In genomic region chr1:148459694-148460093, GRCh38 we compare ENCODE assay signal across 9 cellular contexts. TPM values are rescaled to one million over a fixed set of nuclear protein-coding genes. Genes with fewer than 3 reads are reported as not detected.
A peak's percentile ranks its signal among the peaks of the same experiment; 100 is the strongest.
DNase-seq lines count a peak whose midpoint lies in the region; ATAC-seq and TF ChIP-seq lines count a peak whose summit lies in the region.
"Not testable (repeated sequence)": the region's sequence is repeated elsewhere in the genome, so short reads cannot be mapped to it uniquely, and the experiment has no call there.
"Had no signal": no experiment of that assay in that cellular context is flagged by ENCODE, and none has a peak within 500 bp of the region (broad histone marks: within the 10 kb centered on the region; RNA-seq: fewer than 3 reads in every experiment).

No MANE protein-coding gene starts in this region.

- peak overlapping the region; percentile 78 for H3K4me3 Mint-ChIP-seq in activated T-cell treated with anti-CD3 and anti-CD28 coated beads, Interleukin-2, amount 50 U/mL, for 4 hours
- H3K4me3 Mint-ChIP-seq in central memory CD8-positive, alpha-beta T cell, result peak overlapping the region; percentile 84

- TF ChIP-seq POLR2A in spleen (IDR thresholded peaks at IDR 0.05), result not testable (repeated sequence)

- WGBS in heart right ventricle, 2 donors, result 0% methylated on average over 3 of the region's 28 CpGs; no CpG with 5 or more reads in 1 of the 2 donors
- 0 to 3% (median 0%) methylated on average over 2 to 12 of the region's 28 CpGs for WGBS in spleen, 5 donors

- DNase-seq in BJ (ENCODE audit: low read depth); RWPE1 (ENCODE audit: low spot score); activated T-cell treated with anti-CD3 and anti-CD28 coated beads, Interleukin-2, amount 50 U/mL, for 4 hours; central memory CD8-positive, alpha-beta T cell (ENCODE audit: low spot score in 2 of 2); heart right ventricle; spleen: not testable (repeated sequence)

- not testable (repeated sequence) for H3K27me3 Mint-ChIP-seq in activated T-cell treated with anti-CD3 and anti-CD28 coated beads, Interleukin-2, amount 50 U/mL, for 4 hours (ENCODE audit: low read depth); central memory CD8-positive, alpha-beta T cell

- not testable (repeated sequence) for H3K9me3 ChIP-seq in HEK293 (ENCODE audit: control insufficient read depth, insufficient read depth, low read depth, low read length); heart right ventricle; muscle layer of colon (ENCODE audit: low read length); spleen

- intact Hi-C loops in heart right ventricle (cut with DNase I); spleen (cut with DNase I; ENCODE audit: low total_unique reads): not testable (repeated sequence)

- H3K27ac Mint-ChIP-seq in central memory CD8-positive, alpha-beta T cell (ENCODE audit: low read depth), result not testable (repeated sequence)

- not testable (repeated sequence) for TF ChIP-seq CTCF in BJ (IDR thresholded peaks at IDR 0.05; ENCODE audit: insufficient read depth, low read depth, low read length); HEK293 (tag by site-specific recombination; IDR thresholded peaks at IDR 0.05); RWPE1 (conservative IDR thresholded peaks at IDR 0.05; ENCODE audit: low read depth); heart right ventricle (IDR thresholded peaks at IDR 0.05); spleen (IDR thresholded peaks at IDR 0.05 in 8 of 11, conservative IDR thresholded peaks at IDR 0.05 in 3 of 11)

- ATAC-seq in activated T-cell treated with anti-CD3 and anti-CD28 coated beads, Interleukin-2, amount 50 U/mL, for 4 hours; central memory CD8-positive, alpha-beta T cell (replicated peaks; ENCODE audit: extremely low read depth, poor library complexity, severe bottlenecking); heart right ventricle: not testable (repeated sequence)

- not testable (repeated sequence) for H3K4me1 ChIP-seq in HEK293 (ENCODE audit: control insufficient read depth, insufficient read depth, low read length); heart right ventricle; muscle layer of colon (ENCODE audit: insufficient read depth, low read length); spleen

- H3K4me1 Mint-ChIP-seq in activated T-cell treated with anti-CD3 and anti-CD28 coated beads, Interleukin-2, amount 50 U/mL, for 4 hours (ENCODE audit: low read depth); central memory CD8-positive, alpha-beta T cell: not testable (repeated sequence)

- H3K36me3 ChIP-seq in BJ (ENCODE audit: control insufficient read depth, insufficient read depth, low read length); HEK293 (ENCODE audit: control insufficient read depth in 2 of 2, insufficient read depth in 1 of 2, low read length in 2 of 2); heart right ventricle; muscle layer of colon (ENCODE audit: insufficient read depth, low read length); spleen: not testable (repeated sequence)

- CTCF ChIA-PET in BJ (lab: Yijun Ruan, JAX); HEK293 (lab: Yijun Ruan, JAX); RWPE1 (lab: Yijun Ruan, JAX): not testable (repeated sequence)

- H3K4me3 ChIP-seq in BJ (ENCODE audit: low read depth, low read length), result peak overlapping the region; percentile 48
- not testable (repeated sequence) for H3K4me3 ChIP-seq in HEK293 (ENCODE audit: low read depth, low read length)
- H3K4me3 ChIP-seq in heart right ventricle, result peak overlapping the region in 7 of 10 donors; percentile 57 to 69 (median 64)
- peak overlapping the region; percentile 54 to 55 for H3K4me3 ChIP-seq in muscle layer of colon (ENCODE audit: low read depth in 1 of 2, low read length in 2 of 2)
- peak overlapping the region in 7 of 8 donors; percentile 53 to 75 (median 65) for H3K4me3 ChIP-seq in spleen

- not testable (repeated sequence) for H3K9me3 Mint-ChIP-seq in activated T-cell treated with anti-CD3 and anti-CD28 coated beads, Interleukin-2, amount 50 U/mL, for 4 hours; central memory CD8-positive, alpha-beta T cell

- H3K27ac ChIP-seq in HEK293 (ENCODE audit: extremely low read depth, low read depth, low read length) (peak overlapping the region; percentile 78; the same call in 1 of the 2 replicates), RWPE1 (peak overlapping the region; percentile 81), heart right ventricle (peak overlapping the region in 1 of 10 donors; percentile 89), spleen (peak overlapping the region in 5 of 8 donors; percentile 90 to 96 (median 93))
- H3K27ac ChIP-seq in muscle layer of colon (ENCODE audit: low read depth, low read length), result not testable (repeated sequence)

- H3K27me3 ChIP-seq in BJ (ENCODE audit: control insufficient read depth, insufficient read depth, low read length); heart right ventricle; muscle layer of colon (ENCODE audit: control insufficient read depth in 1 of 2, insufficient read depth in 2 of 2, low read length in 2 of 2); spleen (replicated peaks in 1 of 7): not testable (repeated sequence)

- H3K9ac ChIP-seq in muscle layer of colon (ENCODE audit: low read length), result not testable (repeated sequence)

- POLR2A ChIA-PET in BJ (lab: Charles Lee); HEK293 (lab: Yijun Ruan, JAX); RWPE1 (lab: Yijun Ruan, JAX; ENCODE audit: low non-redundant PET): not testable (repeated sequence)

- not testable (repeated sequence) for H3K36me3 Mint-ChIP-seq in activated T-cell treated with anti-CD3 and anti-CD28 coated beads, Interleukin-2, amount 50 U/mL, for 4 hours (ENCODE audit: insufficient read depth); central memory CD8-positive, alpha-beta T cell (ENCODE audit: insufficient read depth)

TF ChIP-seq in HEK293, 187 proteins besides CTCF, POLR2A, EP300 and RAD21:
- TF ChIP-seq SP2 (tag by site-specific recombination; IDR thresholded peaks at IDR 0.05) (0 out of 2 replicates have a peak, but pooled peaks have one; percentile 32), ZNF366 (tag by site-specific recombination; conservative IDR thresholded peaks at IDR 0.05) (peak; percentile 62), ZNF398 (tag by site-specific recombination; IDR thresholded peaks at IDR 0.05) (peak; percentile 80), SP3 (tag by site-specific recombination; IDR thresholded peaks at IDR 0.05) (0 out of 2 replicates have a peak, but pooled peaks have one; percentile 18), KLF8 (tag by site-specific recombination; IDR thresholded peaks at IDR 0.05) (peak; percentile 26; the same call in 1 of the 2 replicates), EGR2 (tag by site-specific recombination; IDR thresholded peaks at IDR 0.05; ENCODE audit: low read depth) (peak; percentile 76), ZFHX2 (tag by site-specific recombination; conservative IDR thresholded peaks at IDR 0.05) (peak; percentile 70), IKZF3 (tag by site-specific recombination; IDR thresholded peaks at IDR 0.05) (0 out of 2 replicates have a peak, but pooled peaks have one; percentile 32), GLIS1 (tag by site-specific recombination; IDR thresholded peaks at IDR 0.05) (peak; percentile 54), GLIS2 (tag by site-specific recombination; IDR thresholded peaks at IDR 0.05) (0 out of 2 replicates have a peak, but pooled peaks have one; percentile 9)
- TF ChIP-seq, protein P1, sequence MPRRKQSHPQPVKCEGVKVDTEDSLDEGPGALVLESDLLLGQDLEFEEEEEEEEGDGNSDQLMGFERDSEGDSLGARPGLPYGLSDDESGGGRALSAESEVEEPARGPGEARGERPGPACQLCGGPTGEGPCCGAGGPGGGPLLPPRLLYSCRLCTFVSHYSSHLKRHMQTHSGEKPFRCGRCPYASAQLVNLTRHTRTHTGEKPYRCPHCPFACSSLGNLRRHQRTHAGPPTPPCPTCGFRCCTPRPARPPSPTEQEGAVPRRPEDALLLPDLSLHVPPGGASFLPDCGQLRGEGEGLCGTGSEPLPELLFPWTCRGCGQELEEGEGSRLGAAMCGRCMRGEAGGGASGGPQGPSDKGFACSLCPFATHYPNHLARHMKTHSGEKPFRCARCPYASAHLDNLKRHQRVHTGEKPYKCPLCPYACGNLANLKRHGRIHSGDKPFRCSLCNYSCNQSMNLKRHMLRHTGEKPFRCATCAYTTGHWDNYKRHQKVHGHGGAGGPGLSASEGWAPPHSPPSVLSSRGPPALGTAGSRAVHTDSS (tag by site-specific recombination; IDR thresholded peaks at IDR 0.05), result 0 out of 2 replicates have a peak, but pooled peaks have one; percentile 54

RNA-seq across cellular contexts. Expression of gene PPIAL4G, which starts 23.4 kb away (rescaled TPM):
- polyA plus RNA-seq in BJ (2011; rRNA removed), result not detected in 2 replicates
- polyA minus RNA-seq in BJ (2011; rRNA and poly(A)+ RNA removed), result not detected in 2 replicates
- total RNA-seq in activated T-cell treated with anti-CD3 and anti-CD28 coated beads, Interleukin-2, amount 50 U/mL, for 4 hours, result not detected
- not detected for total RNA-seq in heart right ventricle
- not detected for polyA plus RNA-seq in heart right ventricle
- total RNA-seq in spleen, result 1 to 10 TPM in 1 of 7 donors, under 1 TPM in 6; 0.39 to 1.1 (median 0.79) TPM
- under 1 TPM; 0.02 to 0.06 (median 0.02) TPM for polyA plus RNA-seq in spleen
- total RNA-seq: RPMI7951 had no signal
